ENCODE assay signal across 9 cellular contexts in the genomic region with DNA sequence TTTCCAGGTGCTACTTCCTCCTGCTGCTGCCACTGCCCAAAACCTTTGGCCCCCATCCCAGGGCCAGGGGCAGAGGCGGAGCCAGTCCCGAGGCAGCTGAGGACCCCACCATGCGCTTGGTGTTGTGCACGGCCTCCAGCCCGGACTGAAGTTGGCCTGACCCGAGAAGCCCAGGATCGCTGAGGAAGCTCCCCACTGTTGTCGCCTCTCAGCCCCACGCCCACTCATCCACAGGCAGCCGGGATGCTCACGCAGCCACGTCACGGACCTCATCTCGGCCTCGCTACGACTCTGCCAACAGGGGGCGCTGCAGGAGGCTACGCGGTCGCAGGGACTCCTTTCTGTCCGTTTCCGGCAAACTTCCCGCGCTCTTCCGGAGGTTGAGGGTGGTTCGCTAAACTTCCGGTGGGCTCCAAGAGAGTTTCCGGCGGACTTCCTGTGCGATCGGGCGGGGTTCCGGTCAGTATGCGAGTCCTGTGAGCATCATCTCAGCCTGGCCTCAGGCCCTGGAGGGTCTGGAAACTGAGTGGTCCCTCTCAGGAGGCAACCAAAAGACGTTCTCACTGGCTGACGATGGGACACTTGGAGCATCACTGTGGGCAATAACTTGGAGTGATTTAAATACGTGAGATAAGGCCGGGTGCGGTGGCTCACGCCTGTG. TPM values are rescaled to one million over a fixed set of nuclear protein-coding genes. Genes with fewer than 3 reads are reported as not detected.
DNase-seq lines count a peak whose midpoint lies in the region; ATAC-seq and TF ChIP-seq lines count a peak whose summit lies in the region.
"Had no signal": no experiment of that assay in that cellular context is flagged by ENCODE, and none has a peak within 500 bp of the region (broad histone marks: within the 10 kb centered on the region; RNA-seq: fewer than 3 reads in every experiment).

No MANE protein-coding gene starts in this region.

- no peak overlapping the region for H3K4me2 ChIP-seq in smooth muscle cell

- ATAC-seq in Panc1, result no peak
- no peak for ATAC-seq in GM19035 (IDR thresholded peaks at IDR 0.05; ENCODE audit: unreplicated experiment)

- no peaks in the 10 kb centered on the region for H3K79me2 ChIP-seq in smooth muscle cell (ENCODE audit: low read depth)

- in situ Hi-C loops in Panc1 (cut with HindIII; ENCODE audit: low pct_unique_long_range_greater_than_20kb, low sequenced_read_pairs), result no loop called here

- intact Hi-C loops in Panc1 (cut with micrococcal nuclease; ENCODE audit: unreplicated experiment) (no loop called here), head of caudate nucleus (cut with DNase I) (no loop called here)

- BruUV-seq in Panc1 (replicated peaks; lab: Mats Ljungman, UMichigan), result no TSS peak

- no peak overlapping the region for H3K4me3 ChIP-seq in Panc1 (ENCODE audit: low read depth in 2 of 2, low read length in 2 of 2)
- H3K4me3 ChIP-seq in smooth muscle cell, result no peak overlapping the region

- CTCF ChIA-PET in Panc1 (lab: Charles Lee), result interaction anchor here (1.4 kb wide), 1 partner anchor 14 kb away, joined by 4 read pairs; no protein-coding TSS in a partner anchor

- H3K4me1 ChIP-seq in Panc1 (ENCODE audit: control insufficient read depth, insufficient read depth, low read length) (peaks cover 38% of the 10 kb centered on the region), smooth muscle cell (ENCODE audit: low read depth) (no peaks in the 10 kb centered on the region)

- POLR2A ChIA-PET in Panc1 (lab: Charles Lee), result no interaction called here

- H3K27me3 ChIP-seq in Panc1 (ENCODE audit: control insufficient read depth, insufficient read depth, low read length) (no peaks in the 10 kb centered on the region), smooth muscle cell (ENCODE audit: low read depth) (no peaks in the 10 kb centered on the region)

- H4K20me1 ChIP-seq in smooth muscle cell (ENCODE audit: low read depth), result no peaks in the 10 kb centered on the region

- H3K9me3 ChIP-seq in Panc1 (ENCODE audit: control insufficient read depth, insufficient read depth, low read depth, low read length) (no peaks in the 10 kb centered on the region), smooth muscle cell (replicated peaks; ENCODE audit: low read depth) (no peaks in the 10 kb centered on the region)

- peak; percentile 24 for DNase-seq in ELR (ENCODE audit: low read depth)
- no peak for DNase-seq in Panc1 (ENCODE audit: low read depth, low spot score)
- DNase-seq in activated gamma-delta T cell treated with Interleukin-2 at 50 U/mL for 16 hours, result peak; percentile 77
- peak in 36 of 42 donors; percentile 4 to 70 (median 32) for DNase-seq in head of caudate nucleus
- no peak for DNase-seq in smooth muscle cell (lab: John Stamatoyannopoulos, UW; ENCODE audit: unreplicated experiment)
- DNase-seq in GM19240 (ENCODE audit: insufficient read length, low spot score), result no peak
- DNase-seq in HPDE6-E6E7 (ENCODE audit: extremely low spot score), result no peak

- TF ChIP-seq CTCF in Panc1 (IDR thresholded peaks at IDR 0.05), result no peak; the same call in 1 of the 2 replicates
- peak; percentile 47 for TF ChIP-seq CTCF in smooth muscle cell (IDR thresholded peaks at IDR 0.05; ENCODE audit: borderline replicate concordance, insufficient read depth, poor library complexity, severe bottlenecking)

- H3K27ac ChIP-seq in Panc1 (ENCODE audit: low read length) (peak overlapping the region; percentile 83), smooth muscle cell (ENCODE audit: low read depth) (no peak overlapping the region)

- 70% methylated on average over 40 of the region's 40 CpGs for WGBS in smooth muscle cell (ENCODE audit: low lambda C conversion rate)

- no peak overlapping the region for H2AFZ ChIP-seq in smooth muscle cell (ENCODE audit: low read depth)

- no peaks in the 10 kb centered on the region for H3F3A ChIP-seq in smooth muscle cell (ENCODE audit: low read depth)

- no peak overlapping the region for H3K9ac ChIP-seq in smooth muscle cell (ENCODE audit: low read depth)

- no peaks in the 10 kb centered on the region for H3K36me3 ChIP-seq in Panc1 (ENCODE audit: control insufficient read depth, insufficient read depth, low read length)
- H3K36me3 ChIP-seq in smooth muscle cell (ENCODE audit: low read depth), result no peaks in the 10 kb centered on the region

RNA-seq across cellular contexts. Expression of gene ZG16B, which starts 12.4 kb away (rescaled TPM):
- total RNA-seq in Panc1 (2021; ENCODE audit: unreplicated experiment) (9.1 TPM), smooth muscle cell (not detected in 2 replicates)
- polyA plus RNA-seq in Panc1 (2012; ENCODE audit: insufficient read length), result 8.3 TPM
- not detected in 2 replicates for polyA plus RNA-seq in smooth muscle cell

RNA-seq across cellular contexts. Expression of gene PRSS22, which starts 15.5 kb away (rescaled TPM):
- total RNA-seq in Panc1 (2021; ENCODE audit: unreplicated experiment), result 23.9 TPM
- polyA plus RNA-seq in Panc1 (2012; ENCODE audit: insufficient read length), result 37.3 TPM
- total RNA-seq in smooth muscle cell, result 2.2 TPM in 1 of 2 replicates, not detected in the other
- polyA plus RNA-seq in smooth muscle cell, result 0.79 and 3.7 TPM in 2 replicates

RNA-seq across cellular contexts. Expression of gene PRSS21, which starts 25.4 kb away (rescaled TPM):
- total RNA-seq in Panc1 (2021; ENCODE audit: unreplicated experiment), result not detected
- polyA plus RNA-seq in Panc1 (2012; ENCODE audit: insufficient read length), result not detected
- total RNA-seq in smooth muscle cell, result not detected in 2 replicates
- polyA plus RNA-seq in smooth muscle cell, result not detected in 2 replicates

RNA-seq across cellular contexts. Expression of gene FLYWCH2, which starts 40.5 kb away (rescaled TPM):
- total RNA-seq in Panc1 (2021; ENCODE audit: unreplicated experiment), result 77.3 TPM
- polyA plus RNA-seq in Panc1 (2012; ENCODE audit: insufficient read length), result 161 TPM
- 31.7 and 44.6 TPM in 2 replicates for total RNA-seq in smooth muscle cell
- polyA plus RNA-seq in smooth muscle cell, result 49.3 and 52.7 TPM in 2 replicates

RNA-seq across cellular contexts. Expression of gene PRSS41, which starts 44.2 kb away (rescaled TPM):
- total RNA-seq in Panc1 (2021; ENCODE audit: unreplicated experiment) (not detected), smooth muscle cell (not detected in 2 replicates)
- not detected for polyA plus RNA-seq in Panc1 (2012; ENCODE audit: insufficient read length)
- polyA plus RNA-seq in smooth muscle cell, result not detected in 2 replicates
- polyA plus RNA-seq: thymus had no signal

Comparison
In these comparisons a context has a peak if more than half of its experiments do, and no peak if none do; other contexts are left out.
1. DNase-seq: peak in ELR (single experiment), activated gamma-delta T cell treated with Interleukin-2 at 50 U/mL for 16 hours (single experiment) and head of caudate nucleus (36 of 42); none in Panc1 (single experiment), smooth muscle cell (single experiment), GM19240 (single experiment) and HPDE6-E6E7 (single experiment).
2. RNA of gene ZG16B, which starts 12.4 kb away (total RNA-seq): 9.1 TPM in Panc1 (single experiment); not detected in smooth muscle cell; every median in the first group is over 10 times any median in the second.